15 cellular contexts compared by ENCODE assay signal in genomic region chr22:40567106-40567505, GRCh38.
A peak's percentile ranks its signal among the peaks of the same experiment; 100 is the strongest.
DNase-seq lines count a peak whose midpoint lies in the region; ATAC-seq and TF ChIP-seq lines count a peak whose summit lies in the region.
"Had no signal": no experiment of that assay in that cellular context is flagged by ENCODE, and none has a peak within 500 bp of the region (broad histone marks: within the 10 kb centered on the region; RNA-seq: fewer than 3 reads in every experiment).

No MANE protein-coding gene starts in this region.

- H3K4me1 ChIP-seq in OCI-LY7 (ENCODE audit: insufficient read depth, low read length, poor library complexity, severe bottlenecking) (peaks cover 4% of the 10 kb centered on the region), suprapubic skin (no peaks in the 10 kb centered on the region), testis (no peaks in the 10 kb centered on the region)
- H3K4me1 ChIP-seq: lower lobe of right lung, parathyroid adenoma had no signal

- H3K36me3 ChIP-seq in OCI-LY7 (ENCODE audit: insufficient read depth, low read length), result peaks cover 14% of the 10 kb centered on the region
- no peaks in the 10 kb centered on the region for H3K36me3 ChIP-seq in suprapubic skin
- H3K36me3 ChIP-seq in testis (ENCODE audit: low read depth, missing control alignments), result no peaks in the 10 kb centered on the region
- H3K36me3 ChIP-seq: lower lobe of right lung had no signal

- no peaks in the 10 kb centered on the region for H3K9me2 ChIP-seq in OCI-LY7 (ENCODE audit: insufficient read depth, low read length)

- H3K9me3 ChIP-seq in OCI-LY7 (ENCODE audit: low read length) (peaks cover 8% of the 10 kb centered on the region; the same call in 1 of the 2 replicates), suprapubic skin (peaks cover 3% of the 10 kb centered on the region), testis (no peaks in the 10 kb centered on the region)
- H3K9me3 ChIP-seq: lower lobe of right lung had no signal

- H3K27ac ChIP-seq in OCI-LY7 (ENCODE audit: low read depth, low read length, poor library complexity, severe bottlenecking) (no peak overlapping the region), suprapubic skin (no peak overlapping the region), testis (no peak overlapping the region)
- H3K27ac ChIP-seq: coronary artery, lower lobe of right lung, parathyroid adenoma had no signal

- POLR2A ChIA-PET in OCI-LY7 (lab: Charles Lee), result interaction anchor here (0.5 kb wide), 2 partner anchors 166 to 469 kb away, joined by 3 to 4 read pairs; no protein-coding TSS in a partner anchor

- intact Hi-C loops in OCI-LY7 (cut with micrococcal nuclease; ENCODE audit: unreplicated experiment) (no loop called here), testis (cut with DNase I; ENCODE audit: low total_unique reads) (no loop called here)

- TSS peak; percentile 13 for BruUV-seq in OCI-LY7 (replicated peaks; lab: Mats Ljungman, UMichigan)

- TF ChIP-seq CTCF in OCI-LY7 (conservative IDR thresholded peaks at IDR 0.05; ENCODE audit: low read length), result no peak
- TF ChIP-seq CTCF in choroid plexus epithelial cell (conservative IDR thresholded peaks at IDR 0.05; ENCODE audit: low read depth, low read length), result no peak
- no peak for TF ChIP-seq CTCF in suprapubic skin (IDR thresholded peaks at IDR 0.05)
- TF ChIP-seq CTCF in testis (IDR thresholded peaks at IDR 0.05), result no peak

- no peak overlapping the region for H2AFZ ChIP-seq in OCI-LY7 (ENCODE audit: low read length)
- H2AFZ ChIP-seq: parathyroid adenoma had no signal

- TF ChIP-seq POLR2A in suprapubic skin (IDR thresholded peaks at IDR 0.05), result no peak
- no peak for TF ChIP-seq POLR2A in testis (IDR thresholded peaks at IDR 0.05)

- no peak for ATAC-seq in GM18907 (IDR thresholded peaks at IDR 0.05; ENCODE audit: unreplicated experiment)

- CTCF ChIA-PET in OCI-LY7 (lab: Charles Lee; ENCODE audit: unreplicated experiment), result no interaction called here

- H3K27me3 ChIP-seq in suprapubic skin, result no peaks in the 10 kb centered on the region
- no peaks in the 10 kb centered on the region for H3K27me3 ChIP-seq in testis

- TF ChIP-seq EP300 in suprapubic skin (IDR thresholded peaks at IDR 0.05), result no peak

- H3K79me2 ChIP-seq in OCI-LY7 (ENCODE audit: insufficient read depth, low read depth, low read length), result no peaks in the 10 kb centered on the region

- no peaks in the 10 kb centered on the region for H4K20me1 ChIP-seq in OCI-LY7 (ENCODE audit: insufficient read depth, low read length)

- H3K4me2 ChIP-seq in OCI-LY7 (ENCODE audit: low read length), result no peak overlapping the region

- DNase-seq in EH (ENCODE audit: low read depth) (peak; percentile 55), OCI-LY7 (ENCODE audit: low spot score) (no peak), choroid plexus epithelial cell (ENCODE audit: low read depth) (peak; percentile 57), non-pigmented ciliary epithelial cell (ENCODE audit: low read depth) (peak; percentile 22), DMS153 treated with DMSO at 0.1 percent for 48 hours (lab: John Stamatoyannopoulos, UW; ENCODE audit: unreplicated experiment) (no peak), suprapubic skin (ENCODE audit: low spot score in 2 of 2) (no peak), testis (no peak)
- DNase-seq: activated CD4-positive, alpha-beta T cell treated with anti-CD3 and anti-CD28 coated beads, Interleukin-2, amount 10 ng/mL, durations not matched to agents 24 days and 14 days; lower lobe of right lung; NCI-H2171; NCI-H748 treated with DMSO at 0.1 percent for 48 hours; stimulated activated CD4-positive, alpha-beta T cell treated with anti-CD3 and anti-CD28 coated beads, Interleukin-2, amount 100 ng/mL, for 48 hours had no signal

- 56% methylated on average over 3 of the region's 3 CpGs for WGBS in suprapubic skin
- WGBS in testis, 2 donors, result 84 to 99% methylated on average over 3 of the region's 3 CpGs

- no peak overlapping the region for H3K4me3 ChIP-seq in OCI-LY7 (ENCODE audit: low read depth, low read length, poor library complexity, severe bottlenecking)
- no peak overlapping the region for H3K4me3 ChIP-seq in choroid plexus epithelial cell (ENCODE audit: low read depth, low read length)
- no peak overlapping the region for H3K4me3 ChIP-seq in suprapubic skin
- H3K4me3 ChIP-seq in testis, result no peak overlapping the region
- H3K4me3 ChIP-seq: coronary artery, lower lobe of right lung had no signal

Comparison
In these comparisons a context has a peak if more than half of its experiments do, and no peak if none do; other contexts are left out.
1. DNase-seq: peak in EH (single experiment), choroid plexus epithelial cell (single experiment) and non-pigmented ciliary epithelial cell (single experiment); none in OCI-LY7 (single experiment), DMS153 treated with DMSO at 0.1 percent for 48 hours (single experiment), suprapubic skin (0 of 2) and testis (single experiment).